19 cellular contexts compared by ENCODE assay signal in the genomic region with DNA sequence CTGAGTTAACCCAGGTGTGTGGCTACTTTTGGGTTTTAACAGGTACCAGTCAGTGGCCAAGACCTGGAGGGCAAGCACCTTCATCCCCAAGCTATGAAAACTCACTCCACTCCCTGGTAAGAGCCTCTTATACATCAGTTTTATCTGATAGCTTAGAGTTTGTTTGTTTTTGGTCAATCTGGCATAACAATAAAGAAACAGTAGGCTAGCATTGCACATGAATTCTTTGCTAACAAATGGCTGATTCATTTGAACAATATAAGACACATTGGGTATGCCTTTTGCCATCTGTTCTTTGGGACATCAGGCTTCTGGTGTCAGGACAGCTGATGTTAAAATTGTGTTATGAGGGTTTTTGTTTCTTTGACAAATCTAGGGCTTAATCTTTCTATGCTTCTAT.
DNase-seq lines count a peak whose midpoint lies in the region; ATAC-seq and TF ChIP-seq lines count a peak whose summit lies in the region.
"Had no signal": no experiment of that assay in that cellular context is flagged by ENCODE, and none has a peak within 500 bp of the region (broad histone marks: within the 10 kb centered on the region; RNA-seq: fewer than 3 reads in every experiment).

No MANE protein-coding gene starts in this region.

- DNase-seq in HAP-1 (ENCODE audit: low spot score in 2 of 2) (peak; percentile 18 to 74), SK-N-MC (ENCODE audit: low read depth, low spot score) (no peak), fibroblast of pulmonary artery (ENCODE audit: low read depth) (peak; percentile 13), skeletal muscle cell (ENCODE audit: low read depth) (peak; percentile 24), DMS 273 (lab: John Stamatoyannopoulos, UW; ENCODE audit: unreplicated experiment) (no peak), substantia nigra (lab: John Stamatoyannopoulos, UW) (no peak)
- DNase-seq: activated CD4-positive, CD25-positive, alpha-beta regulatory T cell treated with anti-CD3 and anti-CD28 coated beads, Interleukin-2, amount 50 U/mL, for 72 hours; activated effector memory CD4-positive, alpha-beta T cell treated with anti-CD3 and anti-CD28 coated beads, Interleukin-2, amount 50 U/mL, for 16 hours; cerebellar nuclear complex; effector memory CD8-positive, alpha-beta T cell; Kasumi-1; NCI-H1694; NCI-H446 treated with DMSO at 0.1 percent for 48 hours; Right ventricle myocardium superior; stimulated activated CD4-positive, alpha-beta T cell treated with anti-CD3 and anti-CD28 coated beads, Interleukin-12 subunit alpha, Interleukin-12 subunit beta, amount 100 ng/mL, for 4 hours; stimulated activated naive B cell treated with anti-CD40 and anti-IgM and Interleukin-4, amounts not matched to agents 10 μg/mL and 1 μg/mL and 100 μg/mL, for 72 hours had no signal

- H3K36me3 ChIP-seq in HAP-1 (replicated peaks) (peaks cover 9% of the 10 kb centered on the region), SK-N-MC (ENCODE audit: insufficient read depth, low read length) (peaks cover 82% of the 10 kb centered on the region)
- H3K36me3 ChIP-seq: prostate gland had no signal

- no peak overlapping the region for H3K9ac ChIP-seq in SK-N-MC (ENCODE audit: insufficient read length)

- no peak for TF ChIP-seq CTCF in fibroblast of pulmonary artery (IDR thresholded peaks at IDR 0.05; ENCODE audit: low read length, missing control alignments)

- H3K4me3 ChIP-seq in HAP-1 (no peak overlapping the region), SK-N-MC (no peak overlapping the region), fibroblast of pulmonary artery (replicated peaks; ENCODE audit: low read depth, low read length) (no peak overlapping the region), skeletal muscle cell (ENCODE audit: low read depth, low read length) (no peak overlapping the region)
- H3K4me3 ChIP-seq: prostate gland, tibial nerve had no signal

- H3K9me3 ChIP-seq in HAP-1 (no peaks in the 10 kb centered on the region), SK-N-MC (ENCODE audit: low read depth, low read length) (no peaks in the 10 kb centered on the region)
- H3K9me3 ChIP-seq: prostate gland, tibial nerve had no signal

- ATAC-seq in HG02981 (IDR thresholded peaks at IDR 0.05; ENCODE audit: unreplicated experiment), result no peak
- ATAC-seq: effector memory CD8-positive, alpha-beta T cell; stimulated activated naive B cell treated with anti-CD40 and anti-IgM and Interleukin-4, amounts not matched to agents 10 μg/mL and 1 μg/mL and 100 μg/mL, for 72 hours had no signal

- in situ Hi-C loops in HAP-1 (cut with MboI; ENCODE audit: low sequenced_read_pairs), result no loop called here

- peaks cover 17% of the 10 kb centered on the region for H3K4me1 ChIP-seq in HAP-1
- H3K4me1 ChIP-seq: prostate gland had no signal

- no peaks in the 10 kb centered on the region for H3K27me3 ChIP-seq in HAP-1 (ENCODE audit: low read depth)
- H3K27me3 ChIP-seq: tibial nerve had no signal

- H3K27ac ChIP-seq in SK-N-MC, result peak overlapping the region; percentile 70
- no peak overlapping the region for H3K27ac ChIP-seq in substantia nigra (ENCODE audit: low read depth, low read length, poor library complexity, severe bottlenecking)
- H3K27ac ChIP-seq: prostate gland, tibial nerve had no signal

Comparison
In these comparisons a context has a peak if more than half of its experiments do, and no peak if none do; other contexts are left out.
1. DNase-seq: peak in HAP-1 (2 of 2), fibroblast of pulmonary artery (single experiment) and skeletal muscle cell (single experiment); none in SK-N-MC (single experiment), DMS 273 (single experiment) and substantia nigra (0 of 49).